ENCODE assay signal across 24 cellular contexts in the genomic region with DNA sequence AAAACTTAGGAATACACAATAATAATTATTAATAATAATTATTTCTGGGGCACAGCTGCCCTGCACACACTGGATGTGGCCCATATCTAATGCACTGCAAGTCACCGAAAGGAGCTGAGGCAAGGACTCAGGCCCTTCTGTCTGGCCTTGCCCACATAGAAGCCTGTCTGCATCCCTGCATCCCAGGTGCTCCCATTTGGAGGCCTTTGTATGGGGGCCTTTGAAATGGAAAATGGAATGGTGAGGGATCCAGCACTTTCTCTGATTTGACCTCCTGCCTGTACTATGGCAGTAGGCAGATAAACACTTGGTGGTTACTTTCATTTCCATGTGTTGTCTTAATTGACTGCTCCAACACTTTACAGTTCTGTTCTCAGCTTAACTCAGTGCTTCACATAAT.
"Had no signal": no experiment of that assay in that cellular context is flagged by ENCODE, and none has a peak within 500 bp of the region (broad histone marks: within the 10 kb centered on the region; RNA-seq: fewer than 3 reads in every experiment).

No MANE protein-coding gene starts in this region.

- H3K9me3 ChIP-seq: gastrocnemius medialis, lower lobe of right lung, ovary, psoas muscle, sigmoid colon, stomach, thyroid gland, vagina had no signal

- H3K27ac ChIP-seq: epithelial cell of prostate, gastrocnemius medialis, lower lobe of right lung, ovary, psoas muscle, sigmoid colon, stomach, thyroid gland, vagina had no signal

- H3K4me3 ChIP-seq: gastrocnemius medialis, lower lobe of right lung, ovary, psoas muscle, sigmoid colon, stomach, thyroid gland, vagina had no signal

- H3K27me3 ChIP-seq: gastrocnemius medialis, ovary, sigmoid colon, stomach, thyroid gland, vagina had no signal

- DNase-seq: effector CD8-positive, alpha-beta T cell; endodermal cell; foreskin fibroblast; gastrocnemius medialis; head of caudate nucleus; left ventricle myocardium superior; lower lobe of right lung; naive thymus-derived CD8-positive, alpha-beta T cell; nephron progenitor cell; nucleus accumbens; ovary; psoas muscle; right cardiac atrium; sigmoid colon; stimulated activated CD4-positive, alpha-beta T cell treated with anti-CD3 and anti-CD28 coated beads, Interleukin-2, amount 100 ng/mL, for 24 hours; stimulated activated CD4-positive, alpha-beta T cell treated with anti-CD3 and anti-CD28 coated beads, Interleukin-4, amount 100 ng/mL, for 24 hours; stimulated activated naive CD4-positive, alpha-beta T cell treated with Interleukin-2 at 50 U/mL for 16 hours; stomach; thyroid gland; trophoblast cell had no signal

- H3K36me3 ChIP-seq: gastrocnemius medialis, lower lobe of right lung, ovary, sigmoid colon, stomach, thyroid gland, vagina had no signal

- ATAC-seq: esophagus mucosa; gastrocnemius medialis; left ventricle myocardium superior; lower lobe of right lung; naive thymus-derived CD8-positive, alpha-beta T cell; psoas muscle; right cardiac atrium; stimulated activated effector memory CD8-positive, alpha-beta T cell treated with anti-CD3 and anti-CD28 coated beads, Interleukin-12 subunit alpha, Interleukin-12 subunit beta, amount 100 ng/mL, for 72 hours had no signal

- H3K4me1 ChIP-seq: gastrocnemius medialis, lower lobe of right lung, psoas muscle, sigmoid colon, stomach, thyroid gland, vagina had no signal
